3 cellular contexts compared by ENCODE assay signal in genomic region chr1:156590326-156591180, GRCh38.
TF ChIP-seq lines count a peak whose summit lies in the region.

No MANE protein-coding gene starts in this region.

TF ChIP-seq in SK-N-SH, 30 proteins besides CTCF, POLR2A, EP300 and RAD21:
- TF ChIP-seq YY1 (IDR thresholded peaks at IDR 0.05; ENCODE audit: low read depth) (no peak), REST (IDR thresholded peaks at IDR 0.05; ENCODE audit: low read depth, low read length) (no peak), USF1 (IDR thresholded peaks at IDR 0.05; ENCODE audit: borderline replicate concordance, low read depth) (no peak), MEF2A (IDR thresholded peaks at IDR 0.05; ENCODE audit: borderline replicate concordance, low read depth) (no peak), RXRA (IDR thresholded peaks at IDR 0.05; ENCODE audit: borderline replicate concordance, low read depth) (no peak), RFX5 (IDR thresholded peaks at IDR 0.05; ENCODE audit: low read length) (no peak), FOXJ3 (CRISPR knock-in tag; IDR thresholded peaks at IDR 0.05) (no peak), GABPA (IDR thresholded peaks at IDR 0.05; ENCODE audit: low read depth) (no peak), EZH2phosphoT487 (IDR thresholded peaks at IDR 0.05; ENCODE audit: borderline replicate concordance, low read depth) (no peak), MXI1 (IDR thresholded peaks at IDR 0.05; ENCODE audit: low read depth, low read length) (no peak), GATA2 (CRISPR knock-in tag; IDR thresholded peaks at IDR 0.05) (no peak), POLR2AphosphoS5 (IDR thresholded peaks at IDR 0.05; ENCODE audit: low read depth, low read length) (no peak), FOSL2 (IDR thresholded peaks at IDR 0.05; ENCODE audit: borderline replicate concordance, low read depth) (no peak)

TF ChIP-seq in SK-N-SH treated with all-trans-retinoic acid at 6 μM for 48 hours, 23 proteins besides CTCF, POLR2A, EP300 and RAD21:
- TF ChIP-seq ZC3H10 (CRISPR knock-in tag; IDR thresholded peaks at IDR 0.05) (no peak), PATZ1 (CRISPR knock-in tag; IDR thresholded peaks at IDR 0.05; ENCODE audit: borderline replicate concordance) (no peak), SNAI2 (CRISPR knock-in tag; IDR thresholded peaks at IDR 0.05) (no peak), ESRRG (CRISPR knock-in tag; IDR thresholded peaks at IDR 0.05) (no peak)

TF ChIP-seq in H1, 55 proteins besides CTCF, POLR2A, EP300 and RAD21:
- TF ChIP-seq BRCA1 (IDR thresholded peaks at IDR 0.05; ENCODE audit: low read depth, low read length) (no peak), FOSL1 (IDR thresholded peaks at IDR 0.05; ENCODE audit: insufficient read depth, low read depth, low read length) (no peak), SIX5 (IDR thresholded peaks at IDR 0.05; ENCODE audit: low read depth, low read length) (no peak), TAF7 (optimal IDR thresholded peaks at IDR 0.05; ENCODE audit: borderline replicate concordance, low read depth, low read length) (peak; percentile 70), SAP30 (IDR thresholded peaks at IDR 0.05; ENCODE audit: insufficient read depth, insufficient replicate concordance, low read length) (no peak), EZH2 (IDR thresholded peaks at IDR 0.05; ENCODE audit: low read depth, low read length, severe bottlenecking) (no peak), KDM5A (IDR thresholded peaks at IDR 0.05; ENCODE audit: low read length) (no peak), USF2 (IDR thresholded peaks at IDR 0.05; ENCODE audit: low read length) (no peak)
